ENCODE assay signal across 8 cellular contexts in the genomic region with DNA sequence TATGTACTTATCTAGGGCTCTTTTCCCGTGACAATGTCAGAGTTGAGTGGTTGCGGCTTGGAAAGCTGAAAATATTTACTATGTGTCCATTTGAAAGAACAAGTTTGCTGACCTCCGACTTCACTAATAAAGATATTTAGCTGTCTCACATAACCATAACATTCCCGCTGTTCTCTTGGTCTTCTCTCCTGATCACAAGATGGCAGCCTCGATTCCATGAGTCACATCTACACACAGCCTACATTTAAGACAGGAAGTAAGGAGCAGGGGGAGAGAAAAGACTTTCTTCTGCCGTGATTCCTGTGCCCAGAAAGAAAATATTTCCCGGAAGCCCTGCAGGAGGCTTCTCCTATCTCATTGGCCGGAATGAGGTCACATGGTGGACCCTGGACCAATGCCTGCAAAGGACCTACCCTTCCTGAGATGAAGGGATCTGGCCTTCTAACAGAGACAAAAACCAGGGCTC. TPM values are rescaled to one million over a fixed set of nuclear protein-coding genes. Genes with fewer than 3 reads are reported as not detected.
DNase-seq lines count a peak whose midpoint lies in the region; ATAC-seq lines count a peak whose summit lies in the region.

No MANE protein-coding gene starts in this region.

- H3K4me3 ChIP-seq in muscle layer of duodenum (ENCODE audit: low read depth in 1 of 2, low read length in 2 of 2): peak overlapping the region in 1 of 2 donors; percentile 35

- no peak overlapping the region for H3K4me3 Mint-ChIP-seq in stimulated activated naive CD8-positive, alpha-beta T cell treated with anti-CD3 and anti-CD28 coated beads, Interleukin-15, amount 100 ng/mL, for 72 hours

- H3K9me3 Mint-ChIP-seq in stimulated activated naive CD8-positive, alpha-beta T cell treated with anti-CD3 and anti-CD28 coated beads, Interleukin-15, amount 100 ng/mL, for 72 hours: no peaks in the 10 kb centered on the region

- DNase-seq in DMS79 (lab: John Stamatoyannopoulos, UW) (peak; percentile 49), NCI-H2029 (lab: John Stamatoyannopoulos, UW) (peak; percentile 88), dermis blood vessel endothelial cell (peak; percentile 60), NCI-H524 treated with DMSO at 0.1 percent for 48 hours (lab: John Stamatoyannopoulos, UW) (no peak)
- DNase-seq in stimulated activated naive CD8-positive, alpha-beta T cell treated with anti-CD3 and anti-CD28 coated beads, Interleukin-15, amount 100 ng/mL, for 72 hours: no peak

- peak overlapping the region; percentile 65 for H3K27ac ChIP-seq in muscle layer of duodenum (ENCODE audit: low read length)

- no peaks in the 10 kb centered on the region for H3K9me3 ChIP-seq in muscle layer of duodenum (ENCODE audit: control insufficient read depth in 1 of 2, low read length in 2 of 2)

- peaks cover 37% of the 10 kb centered on the region for H3K27me3 Mint-ChIP-seq in stimulated activated naive CD8-positive, alpha-beta T cell treated with anti-CD3 and anti-CD28 coated beads, Interleukin-15, amount 100 ng/mL, for 72 hours

- no peaks in the 10 kb centered on the region for H3K4me1 Mint-ChIP-seq in stimulated activated naive CD8-positive, alpha-beta T cell treated with anti-CD3 and anti-CD28 coated beads, Interleukin-15, amount 100 ng/mL, for 72 hours

- H3K36me3 ChIP-seq in muscle layer of duodenum (ENCODE audit: control insufficient read depth in 1 of 2, insufficient read depth in 2 of 2, low read length in 2 of 2): no peaks in the 10 kb centered on the region

- H3K27me3 ChIP-seq in muscle layer of duodenum (ENCODE audit: low read depth, low read length): no peaks in the 10 kb centered on the region

- H3K27ac Mint-ChIP-seq in stimulated activated naive CD8-positive, alpha-beta T cell treated with anti-CD3 and anti-CD28 coated beads, Interleukin-15, amount 100 ng/mL, for 72 hours: no peak overlapping the region

- H3K4me1 ChIP-seq in muscle layer of duodenum (ENCODE audit: control insufficient read depth in 1 of 2, insufficient read depth in 2 of 2, low read length in 2 of 2): peaks cover 0 to 3% of the 10 kb centered on the region in 2 donors

- no peak for ATAC-seq in HG03175 (IDR thresholded peaks at IDR 0.05; ENCODE audit: unreplicated experiment)
- ATAC-seq in stimulated activated naive CD8-positive, alpha-beta T cell treated with anti-CD3 and anti-CD28 coated beads, Interleukin-15, amount 100 ng/mL, for 72 hours: no peak
- no peak for ATAC-seq in HG03095 (IDR thresholded peaks at IDR 0.05; ENCODE audit: unreplicated experiment)

RNA-seq across cellular contexts. Expression of gene SYT13, which starts 47.4 kb away (rescaled TPM):
- total RNA-seq in dermis blood vessel endothelial cell: not detected in 2 replicates

Comparison
In these comparisons a context has a peak if more than half of its experiments do, and no peak if none do; other contexts are left out.
1. DNase-seq: peak in DMS79 (single experiment), NCI-H2029 (single experiment) and dermis blood vessel endothelial cell (single experiment); none in stimulated activated naive CD8-positive, alpha-beta T cell treated with anti-CD3 and anti-CD28 coated beads, Interleukin-15, amount 100 ng/mL, for 72 hours (0 of 2) and NCI-H524 treated with DMSO at 0.1 percent for 48 hours (single experiment).